ENCODE assay signal across 17 cellular contexts in genomic region chr3:6125520-6125919, GRCh38.
"Had no signal": no experiment of that assay in that cellular context is flagged by ENCODE, and none has a peak within 500 bp of the region (broad histone marks: within the 10 kb centered on the region; RNA-seq: fewer than 3 reads in every experiment).

No MANE protein-coding gene starts in this region.

- DNase-seq: activated CD4-positive, CD25-positive, alpha-beta regulatory T cell treated with anti-CD3 and anti-CD28 coated beads, Interleukin-2, amount 50 U/mL, for 72 hours; activated naive CD4-positive, alpha-beta T cell; activated naive CD8-positive, alpha-beta T cell treated with anti-CD3 and anti-CD28 coated beads, Interleukin-2, amount 10 ng/mL, durations not matched to agents 7 days and 5 days; aorta; heart right ventricle; midbrain; retina; stimulated activated CD4-positive, alpha-beta T cell treated with anti-CD3 and anti-CD28 coated beads, Interleukin-15, amount 100 ng/mL, for 24 hours; stimulated activated CD4-positive, alpha-beta T cell treated with anti-CD3 and anti-CD28 coated beads, Interleukin-4, amount 100 ng/mL, for 1 hour; stimulated activated naive CD4-positive, alpha-beta T cell; T-helper 1 cell; T1000; tibial artery had no signal

- H3K4me3 Mint-ChIP-seq: activated naive CD8-positive, alpha-beta T cell treated with anti-CD3 and anti-CD28 coated beads, Interleukin-2, amount 10 ng/mL, durations not matched to agents 7 days and 5 days; activated T-helper 1 cell treated with anti-CD3 and anti-CD28 coated beads, Interleukin-12 subunit alpha, Interleukin-12 subunit beta, Interleukin-2, Interleukin-4 antibody, amounts not matched to agents 30 ng/mL and 10 ng/mL and 1 ng/mL, durations not matched to agents 14 hours and 24 hours and 36 hours had no signal

- H3K36me3 Mint-ChIP-seq: activated naive CD8-positive, alpha-beta T cell treated with anti-CD3 and anti-CD28 coated beads, Interleukin-2, amount 10 ng/mL, durations not matched to agents 7 days and 5 days had no signal

- H3K27ac ChIP-seq: heart right ventricle, skin epidermis, tibial artery, vagina had no signal

- H3K4me1 ChIP-seq: heart right ventricle, tibial artery, vagina had no signal

- H3K27me3 ChIP-seq: heart right ventricle, tibial artery, vagina had no signal

- H3K4me3 ChIP-seq: heart right ventricle, lung, skin epidermis, tibial artery, vagina had no signal

- H3K4me1 Mint-ChIP-seq: activated naive CD8-positive, alpha-beta T cell treated with anti-CD3 and anti-CD28 coated beads, Interleukin-2, amount 10 ng/mL, durations not matched to agents 7 days and 5 days had no signal

- H3K9me3 ChIP-seq: tibial artery, vagina had no signal

- H3K27ac Mint-ChIP-seq: activated naive CD8-positive, alpha-beta T cell treated with anti-CD3 and anti-CD28 coated beads, Interleukin-2, amount 10 ng/mL, durations not matched to agents 7 days and 5 days; activated T-helper 1 cell treated with anti-CD3 and anti-CD28 coated beads, Interleukin-12 subunit alpha, Interleukin-12 subunit beta, Interleukin-2, Interleukin-4 antibody, amounts not matched to agents 30 ng/mL and 10 ng/mL and 1 ng/mL, durations not matched to agents 14 hours and 24 hours and 36 hours had no signal

- H3K36me3 ChIP-seq: heart right ventricle, tibial artery, vagina had no signal

- H3K27me3 Mint-ChIP-seq: activated naive CD8-positive, alpha-beta T cell treated with anti-CD3 and anti-CD28 coated beads, Interleukin-2, amount 10 ng/mL, durations not matched to agents 7 days and 5 days had no signal
